In genomic region chr2:241948901-241949735, GRCh38 we compare ENCODE assay signal across 24 cellular contexts.
DNase-seq lines count a peak whose midpoint lies in the region; ATAC-seq, FAIRE-seq and TF ChIP-seq lines count a peak whose summit lies in the region.
"Had no signal": no experiment of that assay in that cellular context is flagged by ENCODE, and none has a peak within 500 bp of the region (broad histone marks: within the 10 kb centered on the region; RNA-seq: fewer than 3 reads in every experiment).

No MANE protein-coding gene starts in this region.

- H3K4me3 ChIP-seq in astrocyte (ENCODE audit: insufficient read depth, low read depth, low read length) (no peak overlapping the region), trophoblast cell (ENCODE audit: low read depth, low read length) (peak overlapping the region; percentile 47)
- H3K4me3 ChIP-seq: BLaER1, PC-9 had no signal

- H3K4me3 Mint-ChIP-seq in astrocyte (ENCODE audit: unreplicated experiment) (no peak overlapping the region), nephron progenitor cell (no peak overlapping the region)
- H3K4me3 Mint-ChIP-seq: CD4-positive, alpha-beta T cell had no signal

- peaks cover 1% of the 10 kb centered on the region for H3K36me3 Mint-ChIP-seq in astrocyte (ENCODE audit: low read depth, unreplicated experiment)
- no peaks in the 10 kb centered on the region for H3K36me3 Mint-ChIP-seq in nephron progenitor cell (ENCODE audit: low read depth)

- H3K4me2 ChIP-seq in astrocyte (ENCODE audit: low read length) (no peak overlapping the region), trophoblast cell (ENCODE audit: low read length) (no peak overlapping the region)
- H3K4me2 ChIP-seq: BLaER1, PC-9, SK-N-SH had no signal

- H3K27ac Mint-ChIP-seq in astrocyte (ENCODE audit: unreplicated experiment) = peak overlapping the region; percentile 10
- no peak overlapping the region for H3K27ac Mint-ChIP-seq in nephron progenitor cell
- H3K27ac Mint-ChIP-seq: CD4-positive, alpha-beta T cell had no signal

- no peak for TF ChIP-seq CTCF in astrocyte (IDR thresholded peaks at IDR 0.05; ENCODE audit: insufficient read depth, low read depth, low read length)
- TF ChIP-seq CTCF in nephron progenitor cell (IDR thresholded peaks at IDR 0.05) = no peak

- H3K23ac ChIP-seq in trophoblast cell (ENCODE audit: low read length) = no peak overlapping the region

- H3K4me1 ChIP-seq in astrocyte (ENCODE audit: insufficient read depth, low read length) (no peaks in the 10 kb centered on the region), trophoblast cell (ENCODE audit: control insufficient read depth in 1 of 2, insufficient read depth in 2 of 2, low read length in 2 of 2) (peaks cover 3% of the 10 kb centered on the region in 2 experiments)

- no peak overlapping the region for H3K27ac ChIP-seq in astrocyte (ENCODE audit: low read depth, low read length)
- no peak overlapping the region for H3K27ac ChIP-seq in trophoblast cell (ENCODE audit: low read depth, low read length)
- H3K27ac ChIP-seq: 22Rv1, BLaER1, PC-9, RWPE1 had no signal

- FAIRE-seq in astrocyte (lab: Jason Lieb, UNC) (no peak), HTR-8/SVneo (lab: Jason Lieb, UNC) (no peak)
- FAIRE-seq: GM12892, GM18507 had no signal

- WGBS in trophoblast cell (ENCODE audit: extremely low coverage, insufficient coverage, insufficient read length) = no CpG with 5 or more reads among the region's 31 CpGs

- H3K36me3 ChIP-seq in astrocyte (ENCODE audit: insufficient read depth, low read length) = no peaks in the 10 kb centered on the region
- H3K36me3 ChIP-seq in trophoblast cell (ENCODE audit: control insufficient read depth in 1 of 2, insufficient read depth in 2 of 2, low read length in 2 of 2) = no peaks in the 10 kb centered on the region

- no peak overlapping the region for H2AK5ac ChIP-seq in trophoblast cell (ENCODE audit: low read length)

- H3K79me2 ChIP-seq in astrocyte (ENCODE audit: insufficient read depth, low read length) (no peaks in the 10 kb centered on the region), trophoblast cell (ENCODE audit: control insufficient read depth, insufficient read depth, low read length, poor library complexity) (no peaks in the 10 kb centered on the region)

- no peak overlapping the region for H2BK120ac ChIP-seq in trophoblast cell (ENCODE audit: insufficient read depth, low read length, poor library complexity)

- ATAC-seq in HG02981 (IDR thresholded peaks at IDR 0.05; ENCODE audit: unreplicated experiment) = no peak

- no peak overlapping the region for H4K8ac ChIP-seq in trophoblast cell (ENCODE audit: low read depth, low read length)

- H3K4me1 Mint-ChIP-seq in astrocyte (ENCODE audit: low read depth, unreplicated experiment) (no peaks in the 10 kb centered on the region), nephron progenitor cell (peaks cover 14% of the 10 kb centered on the region)

- peak; percentile 51 for DNase-seq in activated effector memory CD4-positive, alpha-beta T cell treated with anti-CD3 and anti-CD28 coated beads, Interleukin-2, amount 50 U/mL, for 16 hours
- DNase-seq in activated effector memory CD4-positive, alpha-beta T cell treated with Interleukin-2 at 50 U/mL for 16 hours = no peak
- DNase-seq in astrocyte (ENCODE audit: low read depth) (no peak), trophoblast cell (no peak), nephron progenitor cell (no peak), COLO668 (lab: John Stamatoyannopoulos, UW; ENCODE audit: unreplicated experiment) (no peak), HTR-8/SVneo (ENCODE audit: insufficient read length, low spot score) (no peak)
- DNase-seq: ACHN; CD4-positive, alpha-beta T cell; DMS153; GOT3; KG1; NCI-H1092; NCI-H1436; NCI-H1930; PC-9; SIG-M5; SK-N-SH had no signal

- no peaks in the 10 kb centered on the region for H3K79me1 ChIP-seq in trophoblast cell (ENCODE audit: low read length)

- H3K9me3 ChIP-seq in astrocyte (ENCODE audit: insufficient read depth, low read depth, low read length) (peaks cover 4% of the 10 kb centered on the region), trophoblast cell (ENCODE audit: insufficient read depth, low read depth, low read length) (peaks cover 15% of the 10 kb centered on the region)
- H3K9me3 ChIP-seq: BLaER1, SK-N-SH had no signal

- H4K20me1 ChIP-seq in astrocyte (ENCODE audit: insufficient read depth, low read length) = peaks cover 8% of the 10 kb centered on the region

- H4K12ac ChIP-seq in trophoblast cell (ENCODE audit: low read depth, low read length) = no peak overlapping the region

- no peak overlapping the region for H3K18ac ChIP-seq in trophoblast cell (ENCODE audit: low read length)

- H2BK12ac ChIP-seq in trophoblast cell (ENCODE audit: low read length) = no peak overlapping the region

- no peak overlapping the region for H3K9ac ChIP-seq in astrocyte (ENCODE audit: low read length)
- H3K9ac ChIP-seq in trophoblast cell (ENCODE audit: low read length) = no peak overlapping the region
- H3K9ac ChIP-seq: BLaER1, SK-N-SH had no signal

- no peak overlapping the region for H4K91ac ChIP-seq in trophoblast cell (ENCODE audit: low read depth, low read length)

- H2AFZ ChIP-seq in astrocyte (ENCODE audit: low read depth, low read length) (no peak overlapping the region), trophoblast cell (ENCODE audit: insufficient read depth, low read length, poor library complexity) (no peak overlapping the region)
- H2AFZ ChIP-seq: PC-9 had no signal

- H3K14ac ChIP-seq in trophoblast cell (ENCODE audit: low read length) = no peak overlapping the region

- no peak overlapping the region for H3K4ac ChIP-seq in trophoblast cell (ENCODE audit: low read depth, low read length)

- no peak overlapping the region for H2BK5ac ChIP-seq in trophoblast cell (ENCODE audit: low read depth, low read length, poor library complexity)

- H3K27me3 Mint-ChIP-seq in astrocyte (ENCODE audit: low read depth, unreplicated experiment) = peaks cover 47% of the 10 kb centered on the region
- peaks cover 36% of the 10 kb centered on the region for H3K27me3 Mint-ChIP-seq in nephron progenitor cell (ENCODE audit: low read depth, poor library complexity)
- H3K27me3 Mint-ChIP-seq: CD4-positive, alpha-beta T cell had no signal

- H3K27me3 ChIP-seq in astrocyte (ENCODE audit: insufficient read depth, low read length) (peaks cover 19% of the 10 kb centered on the region), trophoblast cell (ENCODE audit: insufficient read depth, low read length) (no peaks in the 10 kb centered on the region)
- H3K27me3 ChIP-seq: BLaER1 had no signal

- H3K9me3 Mint-ChIP-seq in astrocyte (ENCODE audit: unreplicated experiment) = peaks cover 7% of the 10 kb centered on the region
- peaks cover 6% of the 10 kb centered on the region for H3K9me3 Mint-ChIP-seq in nephron progenitor cell
- H3K9me3 Mint-ChIP-seq: CD4-positive, alpha-beta T cell had no signal
